In genomic region chr3:31738423-31738822, GRCh38 we compare ENCODE assay signal across 19 cellular contexts.
DNase-seq lines count a peak whose midpoint lies in the region; ATAC-seq, FAIRE-seq and TF ChIP-seq lines count a peak whose summit lies in the region.
"Had no signal": no experiment of that assay in that cellular context is flagged by ENCODE, and none has a peak within 500 bp of the region (broad histone marks: within the 10 kb centered on the region; RNA-seq: fewer than 3 reads in every experiment).

No MANE protein-coding gene starts in this region.

- H3K9me3 ChIP-seq in left ventricle myocardium inferior (replicated peaks) (no peaks in the 10 kb centered on the region), DND-41 (ENCODE audit: insufficient read depth, low read length, severe bottlenecking) (no peaks in the 10 kb centered on the region), kidney (ENCODE audit: control insufficient read depth in 1 of 2, low read length in 2 of 2) (no peaks in the 10 kb centered on the region)

- peak overlapping the region; percentile 56 for H3K27ac Mint-ChIP-seq in memory B cell
- H3K27ac Mint-ChIP-seq in effector memory CD8-positive, alpha-beta T cell = no peak overlapping the region
- H3K27ac Mint-ChIP-seq: CD4-positive, alpha-beta memory T cell; HFFc6 had no signal

- peaks cover 41% of the 10 kb centered on the region for H3K36me3 Mint-ChIP-seq in memory B cell
- no peaks in the 10 kb centered on the region for H3K36me3 Mint-ChIP-seq in effector memory CD8-positive, alpha-beta T cell (ENCODE audit: insufficient read depth)
- H3K36me3 Mint-ChIP-seq: CD4-positive, alpha-beta memory T cell had no signal

- no peaks in the 10 kb centered on the region for H4K20me1 ChIP-seq in DND-41 (ENCODE audit: insufficient read depth, low read length)

- H3K9me3 Mint-ChIP-seq in memory B cell = no peaks in the 10 kb centered on the region
- no peaks in the 10 kb centered on the region for H3K9me3 Mint-ChIP-seq in effector memory CD8-positive, alpha-beta T cell
- H3K9me3 Mint-ChIP-seq: HFFc6 had no signal

- H3K27me3 ChIP-seq in left ventricle myocardium inferior (ENCODE audit: low read depth) = no peaks in the 10 kb centered on the region
- H3K27me3 ChIP-seq in DND-41 (ENCODE audit: insufficient read depth, low read length, poor library complexity) = no peaks in the 10 kb centered on the region

- no peak overlapping the region for H3K4me2 ChIP-seq in DND-41 (ENCODE audit: insufficient read depth, low read length)

- H3K4me3 ChIP-seq in left ventricle myocardium inferior (no peak overlapping the region), DND-41 (ENCODE audit: low read depth in 1 of 2, low read length in 2 of 2) (no peak overlapping the region), kidney (ENCODE audit: low read length in 2 of 2) (no peak overlapping the region)

- TF ChIP-seq CTCF in left ventricle myocardium inferior (IDR thresholded peaks at IDR 0.05; ENCODE audit: borderline replicate concordance) = no peak
- no peak for TF ChIP-seq CTCF in DND-41 (IDR thresholded peaks at IDR 0.05; ENCODE audit: borderline replicate concordance, extremely low read depth, low read length, poor library complexity, severe bottlenecking)
- no peak for TF ChIP-seq CTCF in kidney (IDR thresholded peaks at IDR 0.05; ENCODE audit: borderline replicate concordance, extremely low read depth, insufficient read depth)

- intact Hi-C loops in Right ventricle myocardium superior (cut with DNase I) (no loop called here), left ventricle myocardium inferior (cut with micrococcal nuclease) (no loop called here), kidney (cut with DNase I) (no loop called here)

- H3K4me1 ChIP-seq in left ventricle myocardium inferior = peaks cover 17% of the 10 kb centered on the region
- no peaks in the 10 kb centered on the region for H3K4me1 ChIP-seq in DND-41 (ENCODE audit: insufficient read depth, low read length)
- H3K4me1 ChIP-seq in kidney (ENCODE audit: control insufficient read depth in 1 of 2, insufficient read depth in 1 of 2, low read depth in 1 of 2, low read length in 2 of 2) = peaks cover 0 to under 1% of the 10 kb centered on the region in 2 donors

- no peak overlapping the region for H2AFZ ChIP-seq in DND-41 (ENCODE audit: low read depth, low read length)

- ATAC-seq in Right ventricle myocardium superior (ENCODE audit: poor library complexity) (peak; percentile 87), DND-41 (ENCODE audit: insufficient read depth, low read depth) (0 out of 3 replicates have a peak, but pooled peaks have one; percentile 9), memory B cell (ENCODE audit: low read depth) (no peak)
- ATAC-seq in effector memory CD8-positive, alpha-beta T cell (replicated peaks) = no peak
- ATAC-seq: HCT116, HepG2 had no signal

- H3K27ac ChIP-seq in left ventricle myocardium inferior (replicated peaks) (no peak overlapping the region), DND-41 (ENCODE audit: low read length) (no peak overlapping the region), kidney (ENCODE audit: low read depth in 2 of 2, low read length in 2 of 2) (no peak overlapping the region)
- H3K27ac ChIP-seq: C4-2B had no signal

- H3K79me2 ChIP-seq in DND-41 (ENCODE audit: insufficient read depth, low read length) = no peaks in the 10 kb centered on the region

- peaks cover 26% of the 10 kb centered on the region for H3K4me1 Mint-ChIP-seq in memory B cell
- no peaks in the 10 kb centered on the region for H3K4me1 Mint-ChIP-seq in effector memory CD8-positive, alpha-beta T cell (ENCODE audit: low read depth in 2 of 2)
- H3K4me1 Mint-ChIP-seq: CD4-positive, alpha-beta memory T cell had no signal

- no peak for FAIRE-seq in kidney (lab: Jason Lieb, UNC)
- FAIRE-seq: A204.1, HepG2 had no signal

- no peak overlapping the region for H3K4me3 Mint-ChIP-seq in memory B cell
- no peak overlapping the region for H3K4me3 Mint-ChIP-seq in effector memory CD8-positive, alpha-beta T cell
- H3K4me3 Mint-ChIP-seq: CD4-positive, alpha-beta memory T cell; HFFc6 had no signal

- no peaks in the 10 kb centered on the region for H3K36me3 ChIP-seq in left ventricle myocardium inferior
- H3K36me3 ChIP-seq in DND-41 (ENCODE audit: insufficient read depth, low read length) = no peaks in the 10 kb centered on the region
- no peaks in the 10 kb centered on the region for H3K36me3 ChIP-seq in kidney (ENCODE audit: control insufficient read depth in 1 of 2, insufficient read depth in 2 of 2, low read length in 2 of 2)

- no peak for DNase-seq in Right ventricle myocardium superior
- DNase-seq in left ventricle myocardium inferior = no peak
- DNase-seq in DND-41 = no peak
- peak; percentile 17 for DNase-seq in amniotic epithelial cell (ENCODE audit: low read depth)
- no peak for DNase-seq in memory B cell (ENCODE audit: low spot score in 2 of 2)
- no peak for DNase-seq in kidney
- DNase-seq in effector memory CD8-positive, alpha-beta T cell = no peak
- DNase-seq: ACHN; CD4-positive, alpha-beta memory T cell; DMS153; DMS79; GF-D8; GOT3; H7; HFFc6 had no signal

- H3K27me3 Mint-ChIP-seq in memory B cell = no peaks in the 10 kb centered on the region
- H3K27me3 Mint-ChIP-seq in effector memory CD8-positive, alpha-beta T cell = peaks cover 24 to 39% of the 10 kb centered on the region in 2 donors

- H3K9ac ChIP-seq in DND-41 (ENCODE audit: low read depth, low read length) (no peak overlapping the region), kidney (ENCODE audit: low read length in 2 of 2) (no peak overlapping the region)

Comparison
In these comparisons a context has a peak if more than half of its experiments do, and no peak if none do; other contexts are left out.
1. ATAC-seq: peak in Right ventricle myocardium superior (single experiment) and DND-41 (single experiment); none in memory B cell (single experiment) and effector memory CD8-positive, alpha-beta T cell (single experiment).